1 cellular context compared by ENCODE assay signal in the genomic region with DNA sequence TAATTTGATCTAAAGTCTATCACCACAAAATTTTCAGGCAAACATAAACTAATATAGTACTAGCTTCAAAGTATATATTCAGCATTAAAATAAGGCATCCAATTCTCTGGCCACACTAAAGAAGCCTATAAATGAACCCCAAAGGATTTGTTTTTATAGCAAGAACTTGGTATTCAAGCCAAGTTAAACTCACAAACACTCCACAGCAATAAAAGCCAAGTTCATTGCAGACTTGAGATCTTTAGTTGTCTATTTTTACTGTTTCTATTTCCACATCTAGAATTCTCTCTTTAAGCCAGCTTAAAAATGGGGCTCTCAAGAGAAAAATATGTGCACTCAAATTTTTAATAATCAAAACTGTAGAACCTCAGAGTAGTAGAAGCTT.
TF ChIP-seq lines count a peak whose summit lies in the region.

No MANE protein-coding gene starts in this region.

TF ChIP-seq in GM23338, 12 proteins besides CTCF, POLR2A, EP300 and RAD21 (continued from another document):
- TF ChIP-seq, protein P1, sequence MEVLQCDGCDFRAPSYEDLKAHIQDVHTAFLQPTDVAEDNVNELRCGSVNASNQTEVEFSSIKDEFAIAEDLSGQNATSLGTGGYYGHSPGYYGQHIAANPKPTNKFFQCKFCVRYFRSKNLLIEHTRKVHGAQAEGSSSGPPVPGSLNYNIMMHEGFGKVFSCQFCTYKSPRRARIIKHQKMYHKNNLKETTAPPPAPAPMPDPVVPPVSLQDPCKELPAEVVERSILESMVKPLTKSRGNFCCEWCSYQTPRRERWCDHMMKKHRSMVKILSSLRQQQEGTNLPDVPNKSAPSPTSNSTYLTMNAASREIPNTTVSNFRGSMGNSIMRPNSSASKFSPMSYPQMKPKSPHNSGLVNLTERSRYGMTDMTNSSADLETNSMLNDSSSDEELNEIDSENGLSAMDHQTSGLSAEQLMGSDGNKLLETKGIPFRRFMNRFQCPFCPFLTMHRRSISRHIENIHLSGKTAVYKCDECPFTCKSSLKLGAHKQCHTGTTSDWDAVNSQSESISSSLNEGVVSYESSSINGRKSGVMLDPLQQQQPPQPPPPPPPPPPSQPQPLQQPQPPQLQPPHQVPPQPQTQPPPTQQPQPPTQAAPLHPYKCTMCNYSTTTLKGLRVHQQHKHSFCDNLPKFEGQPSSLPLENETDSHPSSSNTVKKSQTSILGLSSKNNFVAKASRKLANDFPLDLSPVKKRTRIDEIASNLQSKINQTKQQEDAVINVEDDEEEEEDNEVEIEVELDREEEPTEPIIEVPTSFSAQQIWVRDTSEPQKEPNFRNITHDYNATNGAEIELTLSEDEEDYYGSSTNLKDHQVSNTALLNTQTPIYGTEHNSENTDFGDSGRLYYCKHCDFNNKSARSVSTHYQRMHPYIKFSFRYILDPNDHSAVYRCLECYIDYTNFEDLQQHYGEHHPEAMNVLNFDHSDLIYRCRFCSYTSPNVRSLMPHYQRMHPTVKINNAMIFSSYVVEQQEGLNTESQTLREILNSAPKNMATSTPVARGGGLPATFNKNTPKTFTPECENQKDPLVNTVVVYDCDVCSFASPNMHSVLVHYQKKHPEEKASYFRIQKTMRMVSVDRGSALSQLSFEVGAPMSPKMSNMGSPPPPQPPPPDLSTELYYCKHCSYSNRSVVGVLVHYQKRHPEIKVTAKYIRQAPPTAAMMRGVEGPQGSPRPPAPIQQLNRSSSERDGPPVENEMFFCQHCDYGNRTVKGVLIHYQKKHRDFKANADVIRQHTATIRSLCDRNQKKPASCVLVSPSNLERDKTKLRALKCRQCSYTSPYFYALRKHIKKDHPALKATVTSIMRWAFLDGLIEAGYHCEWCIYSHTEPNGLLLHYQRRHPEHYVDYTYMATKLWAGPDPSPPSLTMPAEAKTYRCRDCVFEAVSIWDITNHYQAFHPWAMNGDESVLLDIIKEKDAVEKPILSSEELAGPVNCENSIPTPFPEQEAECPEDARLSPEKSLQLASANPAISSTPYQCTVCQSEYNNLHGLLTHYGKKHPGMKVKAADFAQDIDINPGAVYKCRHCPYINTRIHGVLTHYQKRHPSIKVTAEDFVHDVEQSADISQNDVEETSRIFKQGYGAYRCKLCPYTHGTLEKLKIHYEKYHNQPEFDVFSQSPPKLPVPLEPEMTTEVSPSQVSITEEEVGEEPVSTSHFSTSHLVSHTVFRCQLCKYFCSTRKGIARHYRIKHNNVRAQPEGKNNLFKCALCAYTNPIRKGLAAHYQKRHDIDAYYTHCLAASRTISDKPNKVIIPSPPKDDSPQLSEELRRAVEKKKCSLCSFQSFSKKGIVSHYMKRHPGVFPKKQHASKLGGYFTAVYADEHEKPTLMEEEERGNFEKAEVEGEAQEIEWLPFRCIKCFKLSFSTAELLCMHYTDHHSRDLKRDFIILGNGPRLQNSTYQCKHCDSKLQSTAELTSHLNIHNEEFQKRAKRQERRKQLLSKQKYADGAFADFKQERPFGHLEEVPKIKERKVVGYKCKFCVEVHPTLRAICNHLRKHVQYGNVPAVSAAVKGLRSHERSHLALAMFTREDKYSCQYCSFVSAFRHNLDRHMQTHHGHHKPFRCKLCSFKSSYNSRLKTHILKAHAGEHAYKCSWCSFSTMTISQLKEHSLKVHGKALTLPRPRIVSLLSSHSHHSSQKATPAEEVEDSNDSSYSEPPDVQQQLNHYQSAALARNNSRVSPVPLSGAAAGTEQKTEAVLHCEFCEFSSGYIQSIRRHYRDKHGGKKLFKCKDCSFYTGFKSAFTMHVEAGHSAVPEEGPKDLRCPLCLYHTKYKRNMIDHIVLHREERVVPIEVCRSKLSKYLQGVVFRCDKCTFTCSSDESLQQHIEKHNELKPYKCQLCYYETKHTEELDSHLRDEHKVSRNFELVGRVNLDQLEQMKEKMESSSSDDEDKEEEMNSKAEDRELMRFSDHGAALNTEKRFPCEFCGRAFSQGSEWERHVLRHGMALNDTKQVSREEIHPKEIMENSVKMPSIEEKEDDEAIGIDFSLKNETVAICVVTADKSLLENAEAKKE (CRISPR knock-in tag; IDR thresholded peaks at IDR 0.05): no peak
- TF ChIP-seq, protein P2, sequence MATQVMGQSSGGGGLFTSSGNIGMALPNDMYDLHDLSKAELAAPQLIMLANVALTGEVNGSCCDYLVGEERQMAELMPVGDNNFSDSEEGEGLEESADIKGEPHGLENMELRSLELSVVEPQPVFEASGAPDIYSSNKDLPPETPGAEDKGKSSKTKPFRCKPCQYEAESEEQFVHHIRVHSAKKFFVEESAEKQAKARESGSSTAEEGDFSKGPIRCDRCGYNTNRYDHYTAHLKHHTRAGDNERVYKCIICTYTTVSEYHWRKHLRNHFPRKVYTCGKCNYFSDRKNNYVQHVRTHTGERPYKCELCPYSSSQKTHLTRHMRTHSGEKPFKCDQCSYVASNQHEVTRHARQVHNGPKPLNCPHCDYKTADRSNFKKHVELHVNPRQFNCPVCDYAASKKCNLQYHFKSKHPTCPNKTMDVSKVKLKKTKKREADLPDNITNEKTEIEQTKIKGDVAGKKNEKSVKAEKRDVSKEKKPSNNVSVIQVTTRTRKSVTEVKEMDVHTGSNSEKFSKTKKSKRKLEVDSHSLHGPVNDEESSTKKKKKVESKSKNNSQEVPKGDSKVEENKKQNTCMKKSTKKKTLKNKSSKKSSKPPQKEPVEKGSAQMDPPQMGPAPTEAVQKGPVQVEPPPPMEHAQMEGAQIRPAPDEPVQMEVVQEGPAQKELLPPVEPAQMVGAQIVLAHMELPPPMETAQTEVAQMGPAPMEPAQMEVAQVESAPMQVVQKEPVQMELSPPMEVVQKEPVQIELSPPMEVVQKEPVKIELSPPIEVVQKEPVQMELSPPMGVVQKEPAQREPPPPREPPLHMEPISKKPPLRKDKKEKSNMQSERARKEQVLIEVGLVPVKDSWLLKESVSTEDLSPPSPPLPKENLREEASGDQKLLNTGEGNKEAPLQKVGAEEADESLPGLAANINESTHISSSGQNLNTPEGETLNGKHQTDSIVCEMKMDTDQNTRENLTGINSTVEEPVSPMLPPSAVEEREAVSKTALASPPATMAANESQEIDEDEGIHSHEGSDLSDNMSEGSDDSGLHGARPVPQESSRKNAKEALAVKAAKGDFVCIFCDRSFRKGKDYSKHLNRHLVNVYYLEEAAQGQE (IDR thresholded peaks at IDR 0.05; ENCODE audit: unreplicated experiment): no peak
- TF ChIP-seq, protein P3, sequence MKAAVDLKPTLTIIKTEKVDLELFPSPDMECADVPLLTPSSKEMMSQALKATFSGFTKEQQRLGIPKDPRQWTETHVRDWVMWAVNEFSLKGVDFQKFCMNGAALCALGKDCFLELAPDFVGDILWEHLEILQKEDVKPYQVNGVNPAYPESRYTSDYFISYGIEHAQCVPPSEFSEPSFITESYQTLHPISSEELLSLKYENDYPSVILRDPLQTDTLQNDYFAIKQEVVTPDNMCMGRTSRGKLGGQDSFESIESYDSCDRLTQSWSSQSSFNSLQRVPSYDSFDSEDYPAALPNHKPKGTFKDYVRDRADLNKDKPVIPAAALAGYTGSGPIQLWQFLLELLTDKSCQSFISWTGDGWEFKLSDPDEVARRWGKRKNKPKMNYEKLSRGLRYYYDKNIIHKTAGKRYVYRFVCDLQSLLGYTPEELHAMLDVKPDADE (IDR thresholded peaks at IDR 0.05): no peak
- TF ChIP-seq ZNF331 (CRISPR knock-in tag; IDR thresholded peaks at IDR 0.05; ENCODE audit: low read depth): no peak
- TF ChIP-seq JUNB (IDR thresholded peaks at IDR 0.05; ENCODE audit: unreplicated experiment): no peak
- TF ChIP-seq EZH2 (IDR thresholded peaks at IDR 0.05; ENCODE audit: low read depth, unreplicated experiment): no peak
- no peak for TF ChIP-seq NANOG (IDR thresholded peaks at IDR 0.05; ENCODE audit: borderline replicate concordance)
- no peak for TF ChIP-seq CREB1 (CRISPR knock-in tag; IDR thresholded peaks at IDR 0.05; ENCODE audit: low read depth)
- no peak for TF ChIP-seq EZH2phosphoT487 (IDR thresholded peaks at IDR 0.05; ENCODE audit: unreplicated experiment)
- TF ChIP-seq ZNF114 (CRISPR knock-in tag; IDR thresholded peaks at IDR 0.05): no peak
TF ChIP-seq in GM23338: peak in this region for 0.
